22 cellular contexts compared by ENCODE assay signal in genomic region chr4:129254526-129254925, GRCh38.
DNase-seq lines count a peak whose midpoint lies in the region; ATAC-seq, FAIRE-seq and TF ChIP-seq lines count a peak whose summit lies in the region.
"Had no signal": no experiment of that assay in that cellular context is flagged by ENCODE, and none has a peak within 500 bp of the region (broad histone marks: within the 10 kb centered on the region; RNA-seq: fewer than 3 reads in every experiment).

No MANE protein-coding gene starts in this region.

- DNase-seq in adipocyte (ENCODE audit: low read depth) (peak; percentile 47), chondrocyte (ENCODE audit: low spot score) (no peak), fibroblast of villous mesenchyme (ENCODE audit: low read depth) (peak; percentile 56), pancreas (no peak), NCI-H1436 treated with DMSO at 0.1 percent for 48 hours (lab: John Stamatoyannopoulos, UW) (no peak)
- DNase-seq in activated naive CD4-positive, alpha-beta T cell treated with anti-CD3 and anti-CD28 coated beads, Interleukin-2, amount 50 U/mL, for 72 hours (ENCODE audit: low spot score in 2 of 2): no peak
- DNase-seq: C1 segment of cervical spinal cord; CD4-positive, alpha-beta memory T cell; COR-L47; DMS53; GM23248; H9; HFFc6; KG1; MG63; NCI-H1105 treated with DMSO at 0.1 percent for 48 hours; NCI-H2029 treated with DMSO at 0.1 percent for 48 hours; NCI-H526 treated with DMSO at 0.1 percent for 48 hours; RPMI8226; SHP77 had no signal

- ATAC-seq in pancreas (no peak), HG02884 (IDR thresholded peaks at IDR 0.05; ENCODE audit: unreplicated experiment) (no peak)
- ATAC-seq in activated naive CD4-positive, alpha-beta T cell treated with anti-CD3 and anti-CD28 coated beads, Interleukin-2, amount 50 U/mL, for 72 hours: no peak
- ATAC-seq: A549 had no signal

- no peak overlapping the region for H3K4me3 Mint-ChIP-seq in chondrocyte (ENCODE audit: unreplicated experiment)
- H3K4me3 Mint-ChIP-seq: CD4-positive, alpha-beta memory T cell; H9; HFFc6 had no signal

- H3K4me1 ChIP-seq in adipocyte (ENCODE audit: control insufficient read depth, insufficient read depth, low read length): no peaks in the 10 kb centered on the region
- no peaks in the 10 kb centered on the region for H3K4me1 ChIP-seq in pancreas
- H3K4me1 ChIP-seq: A549 had no signal

- H3K9me3 Mint-ChIP-seq in chondrocyte (ENCODE audit: low read depth): peaks cover 26% of the 10 kb centered on the region
- H3K9me3 Mint-ChIP-seq in activated naive CD4-positive, alpha-beta T cell treated with anti-CD3 and anti-CD28 coated beads, Interleukin-2, amount 50 U/mL, for 72 hours: peaks cover 0 to 3% of the 10 kb centered on the region in 2 donors
- H3K9me3 Mint-ChIP-seq: HFFc6 had no signal

- intact Hi-C loops in pancreas (cut with DNase I): no loop called here

- H3K27me3 Mint-ChIP-seq in chondrocyte (ENCODE audit: low read depth): peaks cover 4% of the 10 kb centered on the region

- TF ChIP-seq CTCF in chondrocyte (IDR thresholded peaks at IDR 0.05) (no peak), fibroblast of villous mesenchyme (IDR thresholded peaks at IDR 0.05; ENCODE audit: insufficient read depth, low read depth, low read length) (no peak), pancreas (IDR thresholded peaks at IDR 0.05) (no peak)

- no peak overlapping the region for H3K27ac ChIP-seq in pancreas
- H3K27ac ChIP-seq: A549, GM23248 had no signal

- peaks cover 11% of the 10 kb centered on the region for H3K4me1 Mint-ChIP-seq in chondrocyte (ENCODE audit: low read depth)
- H3K4me1 Mint-ChIP-seq: CD4-positive, alpha-beta memory T cell had no signal

- peaks cover 3% of the 10 kb centered on the region for H3K36me3 Mint-ChIP-seq in chondrocyte (ENCODE audit: low read depth)
- H3K36me3 Mint-ChIP-seq in activated naive CD4-positive, alpha-beta T cell treated with anti-CD3 and anti-CD28 coated beads, Interleukin-2, amount 50 U/mL, for 72 hours: no peaks in the 10 kb centered on the region
- H3K36me3 Mint-ChIP-seq: CD4-positive, alpha-beta memory T cell had no signal

- H3K27me3 ChIP-seq in adipocyte (replicated peaks; ENCODE audit: control insufficient read depth, insufficient read depth, low read length) (no peaks in the 10 kb centered on the region), pancreas (no peaks in the 10 kb centered on the region)
- H3K27me3 ChIP-seq: MG63 had no signal

- H3K9me3 ChIP-seq in adipocyte (ENCODE audit: control insufficient read depth, low read length): no peaks in the 10 kb centered on the region
- H3K9me3 ChIP-seq in pancreas: no peaks in the 10 kb centered on the region
- H3K9me3 ChIP-seq: A549, MG63 had no signal

- FAIRE-seq in pancreas (lab: Jason Lieb, UNC): no peak
- FAIRE-seq: A549 had no signal

- H3K4me3 ChIP-seq in adipocyte (ENCODE audit: low read length): no peak overlapping the region
- H3K4me3 ChIP-seq in fibroblast of villous mesenchyme (ENCODE audit: low read depth, low read length): no peak overlapping the region
- H3K4me3 ChIP-seq in pancreas: no peak overlapping the region
- H3K4me3 ChIP-seq: A549, GM23248, MG63 had no signal

- peak overlapping the region; percentile 1 for H3K27ac Mint-ChIP-seq in chondrocyte (ENCODE audit: unreplicated experiment)
- no peak overlapping the region for H3K27ac Mint-ChIP-seq in activated naive CD4-positive, alpha-beta T cell treated with anti-CD3 and anti-CD28 coated beads, Interleukin-2, amount 50 U/mL, for 72 hours
- H3K27ac Mint-ChIP-seq: H9, HFFc6 had no signal

- H3K9ac ChIP-seq in adipocyte (ENCODE audit: low read length): no peak overlapping the region
- H3K9ac ChIP-seq: GM23248 had no signal

- no peaks in the 10 kb centered on the region for H3K36me3 ChIP-seq in adipocyte (ENCODE audit: control insufficient read depth, insufficient read depth, low read length, severe bottlenecking)
- H3K36me3 ChIP-seq in pancreas: no peaks in the 10 kb centered on the region
- H3K36me3 ChIP-seq: MG63 had no signal

Comparison
In these comparisons a context has a peak if more than half of its experiments do, and no peak if none do; other contexts are left out.
1. DNase-seq: peak in adipocyte (single experiment) and fibroblast of villous mesenchyme (single experiment); none in chondrocyte (single experiment), pancreas (0 of 6), activated naive CD4-positive, alpha-beta T cell treated with anti-CD3 and anti-CD28 coated beads, Interleukin-2, amount 50 U/mL, for 72 hours (0 of 2) and NCI-H1436 treated with DMSO at 0.1 percent for 48 hours (single experiment).